ENCODE assay signal across 26 cellular contexts in genomic region chr19:39180749-39181148, GRCh38. TPM values are rescaled to one million over a fixed set of nuclear protein-coding genes. Genes with fewer than 3 reads are reported as not detected.
DNase-seq lines count a peak whose midpoint lies in the region; ATAC-seq, FAIRE-seq and TF ChIP-seq lines count a peak whose summit lies in the region.
"Had no signal": no experiment of that assay in that cellular context is flagged by ENCODE, and none has a peak within 500 bp of the region (broad histone marks: within the 10 kb centered on the region; RNA-seq: fewer than 3 reads in every experiment).

No MANE protein-coding gene starts in this region.

- H2AFZ ChIP-seq in GM23338 (no peak overlapping the region), astrocyte (ENCODE audit: low read depth, low read length) (no peak overlapping the region), neural progenitor cell (replicated peaks) (no peak overlapping the region)
- H2AFZ ChIP-seq: GM23248 had no signal

- H3K79me2 ChIP-seq in GM23338 (replicated peaks; ENCODE audit: insufficient read depth): no peaks in the 10 kb centered on the region
- H3K79me2 ChIP-seq in astrocyte (ENCODE audit: insufficient read depth, low read length): no peaks in the 10 kb centered on the region
- H3K79me2 ChIP-seq in neural progenitor cell (ENCODE audit: low read depth): no peaks in the 10 kb centered on the region

- no peak for FAIRE-seq in astrocyte (lab: Jason Lieb, UNC)
- FAIRE-seq: A549, GM12878, H54, K562 had no signal

- POLR2A ChIA-PET in AG04450 (lab: Yijun Ruan, JAX): no interaction called here

- no peaks in the 10 kb centered on the region for H3K9me3 Mint-ChIP-seq in GM23338
- H3K9me3 Mint-ChIP-seq in astrocyte (ENCODE audit: unreplicated experiment): peaks cover 3% of the 10 kb centered on the region
- H3K9me3 Mint-ChIP-seq in neural progenitor cell: no peaks in the 10 kb centered on the region
- H3K9me3 Mint-ChIP-seq: CD8-positive, alpha-beta memory T cell; HFFc6 had no signal

- H3F3A ChIP-seq in GM23338 (replicated peaks; ENCODE audit: low read depth): no peaks in the 10 kb centered on the region
- no peaks in the 10 kb centered on the region for H3F3A ChIP-seq in neural progenitor cell (ENCODE audit: low read depth)

- H3K4me2 ChIP-seq in GM23338 (no peak overlapping the region), astrocyte (ENCODE audit: low read length) (no peak overlapping the region), neural progenitor cell (no peak overlapping the region)
- H3K4me2 ChIP-seq: A549 had no signal

- H3K27me3 Mint-ChIP-seq in GM23338 (ENCODE audit: insufficient read depth, low read depth, poor library complexity): peaks cover 4% of the 10 kb centered on the region
- H3K27me3 Mint-ChIP-seq in astrocyte (ENCODE audit: low read depth, unreplicated experiment): no peaks in the 10 kb centered on the region
- H3K27me3 Mint-ChIP-seq in neural progenitor cell (ENCODE audit: insufficient read depth, low read depth): peaks cover 4% of the 10 kb centered on the region
- H3K27me3 Mint-ChIP-seq: CD4-positive, CD25-positive, alpha-beta regulatory T cell had no signal

- H3K36me3 ChIP-seq in GM23338 (ENCODE audit: insufficient read depth) (no peaks in the 10 kb centered on the region; the same call in 1 of the 2 replicates), astrocyte (ENCODE audit: insufficient read depth, low read length) (peaks cover 3% of the 10 kb centered on the region), neural progenitor cell (no peaks in the 10 kb centered on the region)

- DNase-seq in AG04450 (ENCODE audit: low read depth, low spot score) (no peak), GM23338 (ENCODE audit: low spot score) (no peak), astrocyte (ENCODE audit: low read depth) (no peak), neural progenitor cell (ENCODE audit: low spot score) (no peak), foreskin keratinocyte (no peak), NCI-H1436 (lab: John Stamatoyannopoulos, UW) (no peak), globus pallidus (ENCODE audit: low spot score) (no peak)
- DNase-seq: C1 segment of cervical spinal cord; CD4-positive, CD25-positive, alpha-beta regulatory T cell; CD8-positive, alpha-beta memory T cell; COR-L47; DMS 273 treated with DMSO at 0.1 percent for 48 hours; DMS53; DND-41; EL; GM23248; HCEC 1CT; HFFc6; IMR-90 had no signal

- H3K4me3 ChIP-seq in AG04450 (ENCODE audit: low read depth, low read length) (no peak overlapping the region), GM23338 (no peak overlapping the region), astrocyte (ENCODE audit: insufficient read depth, low read depth, low read length) (no peak overlapping the region), neural progenitor cell (no peak overlapping the region)
- H3K4me3 ChIP-seq: A549, GM12878, GM23248, K562 had no signal

- CTCF ChIA-PET in AG04450 (lab: Charles Lee): interaction anchor here (1.0 kb wide), 1 partner anchor 8 kb away, joined by 3 read pairs; no protein-coding TSS in a partner anchor

- H3K4me1 ChIP-seq in GM23338 (ENCODE audit: insufficient read depth) (no peaks in the 10 kb centered on the region), astrocyte (ENCODE audit: insufficient read depth, low read length) (no peaks in the 10 kb centered on the region), neural progenitor cell (no peaks in the 10 kb centered on the region), foreskin keratinocyte (no peaks in the 10 kb centered on the region)
- H3K4me1 ChIP-seq: A549 had no signal

- H3K4me1 Mint-ChIP-seq in GM23338: no peaks in the 10 kb centered on the region
- no peaks in the 10 kb centered on the region for H3K4me1 Mint-ChIP-seq in astrocyte (ENCODE audit: low read depth, unreplicated experiment)
- H3K4me1 Mint-ChIP-seq in neural progenitor cell: peaks cover 1% of the 10 kb centered on the region
- H3K4me1 Mint-ChIP-seq: CD4-positive, CD25-positive, alpha-beta regulatory T cell; CD8-positive, alpha-beta memory T cell had no signal

- H3K9ac ChIP-seq in astrocyte (ENCODE audit: low read length) (no peak overlapping the region), neural progenitor cell (no peak overlapping the region)
- H3K9ac ChIP-seq: GM23248 had no signal

- TF ChIP-seq CTCF in AG04450 (IDR thresholded peaks at IDR 0.05; ENCODE audit: low read depth, low read length): no peak
- no peak for TF ChIP-seq CTCF in GM23338 (conservative IDR thresholded peaks at IDR 0.05; ENCODE audit: low read depth in 2 of 2)
- TF ChIP-seq CTCF in astrocyte (IDR thresholded peaks at IDR 0.05; ENCODE audit: insufficient read depth, low read depth, low read length): no peak
- TF ChIP-seq CTCF in neural progenitor cell (IDR thresholded peaks at IDR 0.05): no peak
- TF ChIP-seq CTCF in foreskin keratinocyte (conservative IDR thresholded peaks at IDR 0.05): no peak

- H3K27ac Mint-ChIP-seq in GM23338 (0 out of 2 replicates have a peak overlapping the region, but pooled peaks have one; percentile 20), astrocyte (ENCODE audit: unreplicated experiment) (no peak overlapping the region), neural progenitor cell (peak overlapping the region; percentile 50)
- H3K27ac Mint-ChIP-seq: CD4-positive, CD25-positive, alpha-beta regulatory T cell; CD8-positive, alpha-beta memory T cell; HFFc6 had no signal

- H3K36me3 Mint-ChIP-seq in GM23338 (ENCODE audit: low read depth) (no peaks in the 10 kb centered on the region; the same call in 2 of the 3 replicates), astrocyte (ENCODE audit: low read depth, unreplicated experiment) (peaks cover 10% of the 10 kb centered on the region), neural progenitor cell (peaks cover 4% of the 10 kb centered on the region)

- H3K27me3 ChIP-seq in AG04450 (ENCODE audit: control insufficient read depth, insufficient read depth, low read length) (no peaks in the 10 kb centered on the region), GM23338 (ENCODE audit: insufficient read depth) (no peaks in the 10 kb centered on the region), astrocyte (ENCODE audit: insufficient read depth, low read length) (no peaks in the 10 kb centered on the region), neural progenitor cell (no peaks in the 10 kb centered on the region), foreskin keratinocyte (no peaks in the 10 kb centered on the region)

- H3K27ac ChIP-seq in AG04450 (ENCODE audit: low read depth, low read length) (peak overlapping the region; percentile 11), GM23338 (ENCODE audit: low read depth) (no peak overlapping the region; the same call in 1 of the 2 replicates), astrocyte (ENCODE audit: low read depth, low read length) (no peak overlapping the region), neural progenitor cell (no peak overlapping the region), foreskin keratinocyte (no peak overlapping the region)
- H3K27ac ChIP-seq: GM23248, HL-60 had no signal

- H4K20me1 ChIP-seq in GM23338 (replicated peaks; ENCODE audit: insufficient read depth): 0 out of 2 replicates have a peak, but pooled peaks cover 2% of the 10 kb centered on the region
- no peaks in the 10 kb centered on the region for H4K20me1 ChIP-seq in astrocyte (ENCODE audit: insufficient read depth, low read length)
- H4K20me1 ChIP-seq in neural progenitor cell (ENCODE audit: low read depth): peaks cover 3% of the 10 kb centered on the region

- H3K9me2 ChIP-seq in GM23338 (ENCODE audit: insufficient read depth): no peaks in the 10 kb centered on the region

- H3K4me3 Mint-ChIP-seq in GM23338 (no peak overlapping the region), astrocyte (ENCODE audit: unreplicated experiment) (peak overlapping the region; percentile 29), neural progenitor cell (no peak overlapping the region)
- H3K4me3 Mint-ChIP-seq: CD4-positive, CD25-positive, alpha-beta regulatory T cell; CD8-positive, alpha-beta memory T cell; HFFc6 had no signal

- H3K9me3 ChIP-seq in AG04450 (ENCODE audit: control insufficient read depth, insufficient read depth, low read length): no peaks in the 10 kb centered on the region
- no peaks in the 10 kb centered on the region for H3K9me3 ChIP-seq in astrocyte (ENCODE audit: insufficient read depth, low read depth, low read length)
- no peaks in the 10 kb centered on the region for H3K9me3 ChIP-seq in neural progenitor cell (ENCODE audit: low read depth)
- H3K9me3 ChIP-seq: A549 had no signal

- ATAC-seq in GM23338 (no peak), foreskin keratinocyte (no peak)
- ATAC-seq: GM12878, K562 had no signal

TF ChIP-seq in GM23338, 12 proteins besides CTCF, POLR2A, EP300 and RAD21 (continues in another document):
- TF ChIP-seq EZH2phosphoT487 (IDR thresholded peaks at IDR 0.05; ENCODE audit: unreplicated experiment) (no peak), CREB1 (CRISPR knock-in tag; IDR thresholded peaks at IDR 0.05; ENCODE audit: low read depth) (no peak), ZNF331 (CRISPR knock-in tag; IDR thresholded peaks at IDR 0.05; ENCODE audit: low read depth) (no peak), EZH2 (IDR thresholded peaks at IDR 0.05; ENCODE audit: low read depth, unreplicated experiment) (no peak)

RNA-seq across cellular contexts. Expression of gene NCCRP1, which starts 16.0 kb away (rescaled TPM):
- polyA plus RNA-seq in AG04450 (2011; rRNA removed) (not detected in 2 replicates), GM23338 (2016; fragmentation: Nextera tagmentation; extraction: Ambion mirVana) (2.8 and 3.6 TPM in 2 replicates), foreskin keratinocyte (0.23 and 0.46 TPM in 2 replicates)
- polyA minus RNA-seq in AG04450 (2011; rRNA and poly(A)+ RNA removed): not detected in 2 replicates
- total RNA-seq in GM23338 (2014; rRNA removed; shearing (Covaris generic)): 3.8 and 6.2 TPM in 2 replicates
- total RNA-seq in astrocyte (not detected in 2 replicates), neural progenitor cell (ENCODE audit: low replicate concordance) (1.0 and 1.9 TPM in 2 replicates), foreskin keratinocyte (0.32 and 0.48 TPM in 2 replicates)
- total RNA-seq: CD4-positive, CD25-positive, alpha-beta regulatory T cell; CD8-positive, alpha-beta memory T cell; GM12878; GM23248; HFFc6; HT1080; IMR-90; K562 had no signal
- polyA plus RNA-seq: CD4-positive, CD25-positive, alpha-beta regulatory T cell; CD8-positive, alpha-beta memory T cell; GM12878; GM23248; IMR-90 had no signal

RNA-seq across cellular contexts. Expression of gene SYCN, which starts 23.3 kb away (rescaled TPM):
- polyA plus RNA-seq in AG04450 (2011; rRNA removed) (not detected in 2 replicates), GM23338 (2016; fragmentation: Nextera tagmentation; extraction: Ambion mirVana) (not detected in 2 replicates), foreskin keratinocyte (not detected in 2 replicates)
- not detected in 2 replicates for polyA minus RNA-seq in AG04450 (2011; rRNA and poly(A)+ RNA removed)
- not detected in 2 replicates for total RNA-seq in GM23338 (2014; rRNA removed; shearing (Covaris generic))
- total RNA-seq in astrocyte (not detected in 2 replicates), neural progenitor cell (ENCODE audit: low replicate concordance) (not detected in 2 replicates), foreskin keratinocyte (not detected in 2 replicates)
- total RNA-seq: CD4-positive, CD25-positive, alpha-beta regulatory T cell; CD8-positive, alpha-beta memory T cell; G401; GM23248; HFFc6; HT1080; IMR-90; K562 had no signal
- polyA plus RNA-seq: A549; CD4-positive, CD25-positive, alpha-beta regulatory T cell; CD8-positive, alpha-beta memory T cell; GM12878; GM23248; IMR-90; K562 had no signal

RNA-seq across cellular contexts. Expression of gene PAK4, which starts 55.2 kb away (rescaled TPM):
- polyA plus RNA-seq in AG04450 (2011; rRNA removed): 10.4 and 12.4 TPM in 2 replicates
- 17.5 and 21.6 TPM in 2 replicates for polyA minus RNA-seq in AG04450 (2011; rRNA and poly(A)+ RNA removed)
- 31.7 and 35.4 TPM in 2 replicates for total RNA-seq in GM23338 (2014; rRNA removed; shearing (Covaris generic))
- 28.3 and 28.7 TPM in 2 replicates for polyA plus RNA-seq in GM23338 (2016; fragmentation: Nextera tagmentation; extraction: Ambion mirVana)
- total RNA-seq in astrocyte: 48.0 and 51.1 TPM in 2 replicates
- 9.7 and 34.3 TPM in 2 replicates for total RNA-seq in neural progenitor cell (ENCODE audit: low replicate concordance)
- total RNA-seq in foreskin keratinocyte: 28.6 TPM in 2 replicates
- polyA plus RNA-seq in foreskin keratinocyte: 33.2 and 35.5 TPM in 2 replicates
